Comparison of ENCODE assay signal across 1 cellular context in genomic region chr1:174161813-174162212, GRCh38.
A peak's percentile ranks its signal among the peaks of the same experiment; 100 is the strongest.
TF ChIP-seq lines count a peak whose summit lies in the region.

No MANE protein-coding gene starts in this region.

TF ChIP-seq in K562, 482 proteins besides CTCF, POLR2A, EP300 and RAD21 (continued from another document):
- TF ChIP-seq ZBTB40 (IDR thresholded peaks at IDR 0.05) (0 out of 2 replicates have a peak, but pooled peaks have one; percentile 18), ZBTB40 (CRISPR knock-in tag; IDR thresholded peaks at IDR 0.05) (no peak), ZNF444 (CRISPR knock-in tag; IDR thresholded peaks at IDR 0.05) (no peak), THAP12 (CRISPR knock-in tag; IDR thresholded peaks at IDR 0.05) (no peak), ARID1B (IDR thresholded peaks at IDR 0.05) (peak; percentile 29; the same call in 1 of the 2 replicates), SNAPC5 (CRISPR knock-in tag; IDR thresholded peaks at IDR 0.05) (no peak), SMARCA5 (IDR thresholded peaks at IDR 0.05) (0 out of 2 replicates have a peak, but pooled peaks have one; percentile 50), ZNF384 (IDR thresholded peaks at IDR 0.05; ENCODE audit: low read depth, low read length) (peak; percentile 31; the same call in 1 of the 2 replicates), ID3 (CRISPR knock-in tag; IDR thresholded peaks at IDR 0.05) (no peak), ID3 (tag; IDR thresholded peaks at IDR 0.05) (no peak), POLR2G (IDR thresholded peaks at IDR 0.05; ENCODE audit: low read depth, low read length) (no peak), HDGF (IDR thresholded peaks at IDR 0.05) (0 out of 2 replicates have a peak, but pooled peaks have one; percentile 68), MGA (IDR thresholded peaks at IDR 0.05) (peak; percentile 50; the same call in 1 of the 2 replicates), CREB3 (tag; conservative IDR thresholded peaks at IDR 0.05; ENCODE audit: low read depth) (no peak), ELF1 (tag; IDR thresholded peaks at IDR 0.05) (no peak)
